ENCODE assay signal across 8 cellular contexts in the genomic region with DNA sequence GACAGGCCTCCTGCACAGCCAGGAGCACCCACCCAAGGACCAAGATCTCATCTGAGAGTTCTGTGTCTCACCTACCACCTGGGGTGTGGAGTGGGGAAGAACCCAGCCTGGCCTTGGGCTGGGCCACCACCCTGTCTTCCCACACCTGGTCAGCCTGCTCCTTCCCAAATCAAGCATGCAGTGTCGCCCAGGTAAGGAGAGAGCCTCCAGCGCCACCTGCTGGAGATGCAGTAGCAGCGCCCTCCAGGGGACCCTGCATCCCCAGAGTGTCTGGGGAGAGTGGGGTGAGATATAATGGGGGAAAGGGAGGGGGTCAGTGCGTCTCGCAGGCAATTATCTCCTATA. TPM values are rescaled to one million over a fixed set of nuclear protein-coding genes. Genes with fewer than 3 reads are reported as not detected.
DNase-seq lines count a peak whose midpoint lies in the region; ATAC-seq and TF ChIP-seq lines count a peak whose summit lies in the region.

No MANE protein-coding gene starts in this region.

- no peak overlapping the region for H3K14ac ChIP-seq in IMR-90 (replicated peaks; ENCODE audit: low read depth, low read length)

- H3K23ac ChIP-seq in IMR-90 (ENCODE audit: low read depth, low read length): no peak overlapping the region

- TF ChIP-seq EP300 in sigmoid colon (IDR thresholded peaks at IDR 0.05): no peak

- peak; percentile 71 for TF ChIP-seq RAD21 in IMR-90 (IDR thresholded peaks at IDR 0.05; ENCODE audit: low read length)

- no peak overlapping the region for H2AK5ac ChIP-seq in IMR-90 (ENCODE audit: low read depth, low read length)

- H4K20me1 ChIP-seq in IMR-90 (ENCODE audit: insufficient read depth, low read length): no peaks in the 10 kb centered on the region

- no peak overlapping the region for H4K91ac ChIP-seq in IMR-90 (ENCODE audit: insufficient read depth, low read depth, low read length)

- peaks cover 25% of the 10 kb centered on the region for H3K27me3 Mint-ChIP-seq in activated naive CD4-positive, alpha-beta T cell treated with anti-CD3 and anti-CD28 coated beads for 36 hours (ENCODE audit: low read depth)

- BruUV-seq in IMR-90 (replicated peaks; lab: Mats Ljungman, UMichigan): no TSS peak

- no peak overlapping the region for H3K18ac ChIP-seq in IMR-90 (ENCODE audit: low read depth, low read length)

- in situ Hi-C loops in IMR-90 (cut with MboI; ENCODE audit: low sequenced_read_pairs) (no loop called here), SK-MEL-5 (cut with HindIII; ENCODE audit: low pct_unique_long_range_greater_than_20kb, low sequenced_read_pairs) (no loop called here)

- H3K36me3 Mint-ChIP-seq in activated naive CD4-positive, alpha-beta T cell treated with anti-CD3 and anti-CD28 coated beads for 36 hours (ENCODE audit: low read depth): no peaks in the 10 kb centered on the region

- H3K27me3 ChIP-seq in IMR-90 (ENCODE audit: control insufficient read depth, insufficient read depth, low read length) (peaks cover 41% of the 10 kb centered on the region), sigmoid colon (peaks cover 10 to 53% (median 24%) of the 10 kb centered on the region in 3 donors)

- H4K5ac ChIP-seq in IMR-90 (ENCODE audit: low read depth, low read length): no peak overlapping the region

- H3K56ac ChIP-seq in IMR-90 (ENCODE audit: extremely low read depth, insufficient read depth, low read length): no peak overlapping the region

- DNase-seq in DMS79 (lab: John Stamatoyannopoulos, UW): peak; percentile 41
- peak; percentile 15 for DNase-seq in IMR-90
- peak; percentile 57 for DNase-seq in SK-MEL-5 (ENCODE audit: low read depth, low spot score)
- peak; percentile 82 for DNase-seq in activated naive CD4-positive, alpha-beta T cell treated with anti-CD3 and anti-CD28 coated beads for 36 hours
- DNase-seq in cardiac septum (ENCODE audit: low spot score): peak; percentile 87
- no peak for DNase-seq in sigmoid colon

- H2AFZ ChIP-seq in IMR-90 (replicated peaks; ENCODE audit: low read length, poor library complexity): no peak overlapping the region

- no peaks in the 10 kb centered on the region for H3K4me1 Mint-ChIP-seq in activated naive CD4-positive, alpha-beta T cell treated with anti-CD3 and anti-CD28 coated beads for 36 hours (ENCODE audit: low read depth)

- H3K36me3 ChIP-seq in IMR-90 (ENCODE audit: control insufficient read depth, insufficient read depth, low read length) (no peaks in the 10 kb centered on the region), sigmoid colon (no peaks in the 10 kb centered on the region)

- H2AK9ac ChIP-seq in IMR-90 (replicated peaks; ENCODE audit: low read depth, low read length, poor library complexity): no peak overlapping the region

- no peaks in the 10 kb centered on the region for H3K9me1 ChIP-seq in IMR-90 (ENCODE audit: insufficient read depth, low read length)

- H3K4me3 Mint-ChIP-seq in activated naive CD4-positive, alpha-beta T cell treated with anti-CD3 and anti-CD28 coated beads for 36 hours: no peak overlapping the region

- H3K4me3 ChIP-seq in IMR-90 (ENCODE audit: insufficient read depth, low read depth, low read length): no peak overlapping the region
- H3K4me3 ChIP-seq in sigmoid colon: no peak overlapping the region

- H3K4ac ChIP-seq in IMR-90 (ENCODE audit: low read depth, low read length): no peak overlapping the region

- no peaks in the 10 kb centered on the region for H3K79me1 ChIP-seq in IMR-90 (ENCODE audit: low read depth in 1 of 2, low read length in 2 of 2)

- H2BK20ac ChIP-seq in IMR-90 (ENCODE audit: low read depth, low read length): no peak overlapping the region

- no peaks in the 10 kb centered on the region for H3K9me3 Mint-ChIP-seq in activated naive CD4-positive, alpha-beta T cell treated with anti-CD3 and anti-CD28 coated beads for 36 hours

- H3K9me3 ChIP-seq in IMR-90 (ENCODE audit: control insufficient read depth, insufficient read depth, low read length) (no peaks in the 10 kb centered on the region), sigmoid colon (no peaks in the 10 kb centered on the region)

- WGBS in IMR-90 (ENCODE audit: extremely low coverage in 2 of 2, insufficient read length in 1 of 2), 2 experiments: no CpG with 5 or more reads among the region's 5 CpGs
- 1% methylated on average over 5 of the region's 5 CpGs for WGBS in sigmoid colon, 2 donors

- TF ChIP-seq CTCF in IMR-90 (conservative IDR thresholded peaks at IDR 0.05; ENCODE audit: low read depth, low read length) (peak; percentile 72), sigmoid colon (IDR thresholded peaks at IDR 0.05) (peak; percentile 34 to 76 (median 64))

- no peak overlapping the region for H4K8ac ChIP-seq in IMR-90 (ENCODE audit: low read depth in 2 of 2, low read length in 2 of 2)

- H3K27ac Mint-ChIP-seq in activated naive CD4-positive, alpha-beta T cell treated with anti-CD3 and anti-CD28 coated beads for 36 hours: no peak overlapping the region

- POLR2A ChIA-PET in IMR-90 (lab: Charles Lee; ENCODE audit: unreplicated experiment): no interaction called here

- ATAC-seq in IMR-90 (ENCODE audit: low read depth): peak; percentile 92
- ATAC-seq in GM18517 (IDR thresholded peaks at IDR 0.05; ENCODE audit: unreplicated experiment): no peak
- no peak for ATAC-seq in GM18505 (IDR thresholded peaks at IDR 0.05; ENCODE audit: unreplicated experiment)

- H3K4me2 ChIP-seq in IMR-90 (ENCODE audit: low read depth, low read length): no peak overlapping the region

- no peak overlapping the region for H3K9ac ChIP-seq in IMR-90 (ENCODE audit: low read depth, low read length)

- dilution Hi-C loops in IMR-90 (cut with HindIII; ENCODE audit: low sequenced_read_pairs, unreplicated experiment): no loop called here

- CTCF ChIA-PET in IMR-90 (lab: Yijun Ruan, JAX): no interaction called here
- CTCF ChIA-PET in activated naive CD4-positive, alpha-beta T cell treated with anti-CD3 and anti-CD28 coated beads for 36 hours (lab: Charles Lee): interaction anchor here (0.8 to 2.2 kb wide), 3 partner anchors 11 to 55 kb away, joined by 3 to 7 read pairs (median 4); no protein-coding TSS in a partner anchor

- H2BK15ac ChIP-seq in IMR-90 (ENCODE audit: low read depth, low read length): no peak overlapping the region

- intact Hi-C loops in IMR-90 (cut with micrococcal nuclease): loop anchor here (1.0 to 5.0 kb wide), 2 partner anchors 56 to 857 kb away; no protein-coding TSS in a partner anchor
- intact Hi-C loops in activated naive CD4-positive, alpha-beta T cell treated with anti-CD3 and anti-CD28 coated beads for 36 hours (cut with micrococcal nuclease): loop anchor here (1.0 to 5.0 kb wide), 2 partner anchors 56 to 242 kb away; a partner anchor contains a TSS
- intact Hi-C loops in cardiac septum (cut with DNase I): loop anchor here (1.0 kb wide), 1 partner anchor 56 kb away; no protein-coding TSS in a partner anchor
- intact Hi-C loops in sigmoid colon (cut with DNase I): loop anchor here (5.0 kb wide), 1 partner anchor 57 kb away; no protein-coding TSS in a partner anchor

- TF ChIP-seq POLR2A in IMR-90 (IDR thresholded peaks at IDR 0.05; ENCODE audit: low read depth, low read length) (no peak), sigmoid colon (IDR thresholded peaks at IDR 0.05) (no peak), GM18505 (IDR thresholded peaks at IDR 0.05; ENCODE audit: borderline replicate concordance, extremely low read depth, insufficient read depth, insufficient read length) (no peak)

- no peak overlapping the region for H2BK5ac ChIP-seq in IMR-90 (ENCODE audit: low read depth, low read length, poor library complexity, severe bottlenecking)

- no peaks in the 10 kb centered on the region for H3K4me1 ChIP-seq in IMR-90 (ENCODE audit: control insufficient read depth, insufficient read depth, low read length)
- H3K4me1 ChIP-seq in sigmoid colon: no peaks in the 10 kb centered on the region

- H3K27ac ChIP-seq in IMR-90 (ENCODE audit: insufficient read depth, low read length) (no peak overlapping the region), sigmoid colon (no peak overlapping the region)

- H2BK120ac ChIP-seq in IMR-90 (ENCODE audit: low read depth, low read length): no peak overlapping the region

RNA-seq across cellular contexts. Expression of a gene that starts 32.3 kb away (rescaled TPM):
- total RNA-seq in IMR-90 (2012; rRNA removed) (39.4 and 42.5 TPM in 2 replicates), cardiac septum (42.6 TPM), sigmoid colon (10 to 100 TPM; 46.6 to 86.7 (median 66.6) TPM)
- polyA plus RNA-seq in IMR-90 (2012; rRNA removed) (88.1 and 100 TPM in 2 replicates), sigmoid colon (10 to 100 TPM; 26.4 to 61.2 (median 28.9) TPM)
- polyA plus RNA-seq in IMR-90 (2012; cell fraction: cytosol; rRNA removed): 62.7 and 128 TPM in 2 replicates
- polyA plus RNA-seq in IMR-90 (2012; cell fraction: nucleus; rRNA removed; ENCODE audit: low replicate concordance): 28.7 and 70.2 TPM in 2 replicates
- total RNA-seq in SK-MEL-5 (2014; rRNA removed; shearing (Covaris generic)): 62.0 and 69.0 TPM in 2 replicates
- polyA plus RNA-seq in SK-MEL-5 (2015; cell fraction: cytosol; rRNA removed): 146 and 165 TPM in 2 replicates
- polyA plus RNA-seq in SK-MEL-5 (2015; cell fraction: nucleus; rRNA removed): 23.2 and 35.8 TPM in 2 replicates
- 10 to 100 TPM; 16.0 to 17.7 TPM for total RNA-seq in activated naive CD4-positive, alpha-beta T cell treated with anti-CD3 and anti-CD28 coated beads for 36 hours

RNA-seq across cellular contexts. Expression of a gene that starts 35.1 kb away (rescaled TPM):
- total RNA-seq in IMR-90 (2012; rRNA removed) (not detected in 2 replicates), cardiac septum (7,162 TPM), sigmoid colon (not detected)
- polyA plus RNA-seq in IMR-90 (2012; rRNA removed) (0.24 TPM in 1 of 2 replicates, not detected in the other), sigmoid colon (1 to 10 TPM in 2 of 3 donors, not detected in 1; 2.0 to 8.4 TPM)
- polyA plus RNA-seq in IMR-90 (2012; cell fraction: cytosol; rRNA removed): 0.10 TPM in 1 of 2 replicates, not detected in the other
- 0.16 TPM in 1 of 2 replicates, not detected in the other for polyA plus RNA-seq in IMR-90 (2012; cell fraction: nucleus; rRNA removed; ENCODE audit: low replicate concordance)
- not detected in 2 replicates for total RNA-seq in SK-MEL-5 (2014; rRNA removed; shearing (Covaris generic))
- not detected in 2 replicates for polyA plus RNA-seq in SK-MEL-5 (2015; cell fraction: cytosol; rRNA removed)
- not detected in 2 replicates for polyA plus RNA-seq in SK-MEL-5 (2015; cell fraction: nucleus; rRNA removed)
- total RNA-seq in activated naive CD4-positive, alpha-beta T cell treated with anti-CD3 and anti-CD28 coated beads for 36 hours: not detected

RNA-seq across cellular contexts. Expression of a gene that starts 40.6 kb away (rescaled TPM):
- 236 and 283 TPM in 2 replicates for total RNA-seq in IMR-90 (2012; rRNA removed)
- polyA plus RNA-seq in IMR-90 (2012; rRNA removed): 609 and 635 TPM in 2 replicates
- polyA plus RNA-seq in IMR-90 (2012; cell fraction: cytosol; rRNA removed): 441 and 849 TPM in 2 replicates
- 284 and 520 TPM in 2 replicates for polyA plus RNA-seq in IMR-90 (2012; cell fraction: nucleus; rRNA removed; ENCODE audit: low replicate concordance)
- total RNA-seq in SK-MEL-5 (2014; rRNA removed; shearing (Covaris generic)): 204 and 218 TPM in 2 replicates
- polyA plus RNA-seq in SK-MEL-5 (2015; cell fraction: cytosol; rRNA removed): 427 and 476 TPM in 2 replicates
- 142 and 169 TPM in 2 replicates for polyA plus RNA-seq in SK-MEL-5 (2015; cell fraction: nucleus; rRNA removed)
- total RNA-seq in activated naive CD4-positive, alpha-beta T cell treated with anti-CD3 and anti-CD28 coated beads for 36 hours: 1 to 10 TPM; 6.7 to 9.0 TPM
- total RNA-seq in cardiac septum: 52.6 TPM
- 10 to 100 TPM; 41.1 to 76.2 (median 51.0) TPM for total RNA-seq in sigmoid colon
- polyA plus RNA-seq in sigmoid colon: 10 to 100 TPM in 2 of 3 donors, 1 to 10 TPM in 1; 5.4 to 40.9 (median 16.2) TPM

RNA-seq across cellular contexts. Expression of a gene that starts 46.3 kb away (rescaled TPM):
- total RNA-seq in IMR-90 (2012; rRNA removed): not detected in 2 replicates
- not detected in 2 replicates for polyA plus RNA-seq in IMR-90 (2012; rRNA removed)
- not detected in 2 replicates for polyA plus RNA-seq in IMR-90 (2012; cell fraction: cytosol; rRNA removed)
- not detected in 2 replicates for polyA plus RNA-seq in IMR-90 (2012; cell fraction: nucleus; rRNA removed; ENCODE audit: low replicate concordance)
- not detected in 2 replicates for total RNA-seq in SK-MEL-5 (2014; rRNA removed; shearing (Covaris generic))
- not detected in 2 replicates for polyA plus RNA-seq in SK-MEL-5 (2015; cell fraction: cytosol; rRNA removed)
- polyA plus RNA-seq in SK-MEL-5 (2015; cell fraction: nucleus; rRNA removed): not detected in 2 replicates
- total RNA-seq in activated naive CD4-positive, alpha-beta T cell treated with anti-CD3 and anti-CD28 coated beads for 36 hours: not detected
- 21,376 TPM for total RNA-seq in cardiac septum
- not detected for total RNA-seq in sigmoid colon
- 1 to 10 TPM in 1 of 3 donors, under 1 TPM in 1, not detected in 1; 0.92 to 8.6 TPM for polyA plus RNA-seq in sigmoid colon

Comparison
In these comparisons a context has a peak if more than half of its experiments do, and no peak if none do; other contexts are left out.
1. RNA of a gene that starts 35.1 kb away (total RNA-seq): 7,162 TPM in cardiac septum (single experiment); not detected in IMR-90, not detected in SK-MEL-5, not detected in activated naive CD4-positive, alpha-beta T cell treated with anti-CD3 and anti-CD28 coated beads for 36 hours and not detected in sigmoid colon; every median in the first group is over 1,000 times any median in the second.